ENCODE assay signal across 18 cellular contexts in the genomic region with DNA sequence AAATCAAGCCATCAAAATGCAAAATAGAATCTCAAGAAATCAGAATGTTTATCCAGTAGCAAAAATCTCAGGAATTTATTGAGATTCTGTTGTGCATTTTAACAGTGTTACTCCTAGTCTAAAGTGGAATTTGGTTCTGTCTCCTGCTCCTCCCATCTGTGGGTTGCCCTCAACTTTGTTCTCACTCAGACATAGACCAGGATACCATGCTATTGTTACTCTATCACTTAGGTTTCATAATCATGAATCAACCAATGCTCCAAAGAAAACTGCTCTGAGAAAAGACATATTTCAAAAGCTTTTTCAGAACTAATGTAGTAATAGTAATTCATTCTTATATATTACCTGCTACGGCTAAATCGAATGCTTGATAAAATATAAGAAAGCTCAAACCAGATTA.
DNase-seq lines count a peak whose midpoint lies in the region; ATAC-seq, FAIRE-seq and TF ChIP-seq lines count a peak whose summit lies in the region.
"Had no signal": no experiment of that assay in that cellular context is flagged by ENCODE, and none has a peak within 500 bp of the region (broad histone marks: within the 10 kb centered on the region; RNA-seq: fewer than 3 reads in every experiment).

No MANE protein-coding gene starts in this region.

- intact Hi-C loops in PC-3 (cut with micrococcal nuclease), result no loop called here

- no peak for FAIRE-seq in HTR-8/SVneo (lab: Jason Lieb, UNC)
- FAIRE-seq: GM12878, GM19239, HepG2 had no signal

- peaks cover 33% of the 10 kb centered on the region for H3K4me1 Mint-ChIP-seq in WTC11

- no peak overlapping the region for H2AFZ ChIP-seq in PC-3 (ENCODE audit: low read length)

- no peaks in the 10 kb centered on the region for H3K79me2 ChIP-seq in PC-3 (ENCODE audit: low read length)

- in situ Hi-C loops in GM13976 (cut with MboI; ENCODE audit: low sequenced_read_pairs, unreplicated experiment), result no loop called here

- H3K9me3 ChIP-seq in PC-3 (ENCODE audit: low read length), result no peaks in the 10 kb centered on the region

- H4K20me1 ChIP-seq in PC-3 (ENCODE audit: low read length), result no peaks in the 10 kb centered on the region

- CTCF ChIA-PET in WTC11 (lab: Charles Lee) (no interaction called here), PC-3 (lab: Charles Lee) (no interaction called here)

- no TSS peak for BruUV-seq in PC-3 (replicated peaks; lab: Mats Ljungman, UMichigan)

- H3K27ac Mint-ChIP-seq in WTC11, result 0 out of 2 replicates have a peak overlapping the region, but pooled peaks have one; percentile 42

- no peaks in the 10 kb centered on the region for H3K9me2 ChIP-seq in PC-3 (replicated peaks; ENCODE audit: low read length)

- no peaks in the 10 kb centered on the region for H3K9me3 Mint-ChIP-seq in WTC11

- no peaks in the 10 kb centered on the region for H3K36me3 ChIP-seq in PC-3 (ENCODE audit: low read depth, low read length)

- H3K9ac ChIP-seq in PC-3 (ENCODE audit: low read length), result no peak overlapping the region

- H3K4me1 ChIP-seq in PC-3 (ENCODE audit: insufficient read depth, low read length), result no peaks in the 10 kb centered on the region

- no peak overlapping the region for H3K27ac ChIP-seq in PC-3 (ENCODE audit: low read length)
- H3K27ac ChIP-seq: C4-2B had no signal

- no peaks in the 10 kb centered on the region for H3K36me3 Mint-ChIP-seq in WTC11

- POLR2A ChIA-PET in WTC11 (lab: Charles Lee), result no interaction called here
- POLR2A ChIA-PET in PC-3 (lab: Charles Lee; ENCODE audit: unreplicated experiment), result no interaction called here

- TF ChIP-seq CTCF in WTC11 (IDR thresholded peaks at IDR 0.05), result no peak
- TF ChIP-seq CTCF in fibroblast of pulmonary artery (IDR thresholded peaks at IDR 0.05; ENCODE audit: low read length, missing control alignments), result no peak
- no peak for TF ChIP-seq CTCF in GM13976 (IDR thresholded peaks at IDR 0.05; ENCODE audit: borderline replicate concordance, control extremely low read depth, extremely low read depth, insufficient read depth, missing control alignments)
- no peak for TF ChIP-seq CTCF in PC-3 (conservative IDR thresholded peaks at IDR 0.05; ENCODE audit: low read depth, low read length)

- no peak overlapping the region for H3K4me2 ChIP-seq in PC-3 (ENCODE audit: low read length)

- H3K4me3 ChIP-seq in fibroblast of pulmonary artery (replicated peaks; ENCODE audit: low read depth, low read length) (no peak overlapping the region), skeletal muscle cell (ENCODE audit: low read depth, low read length) (no peak overlapping the region), PC-3 (ENCODE audit: low read length) (no peak overlapping the region)
- H3K4me3 ChIP-seq: GM12878 had no signal

- no peaks in the 10 kb centered on the region for H3K27me3 Mint-ChIP-seq in WTC11 (ENCODE audit: low read depth)

- no peak for ATAC-seq in WTC11
- no peak for ATAC-seq in PC-3
- ATAC-seq: GM12878, HepG2 had no signal

- peak; percentile 51 for DNase-seq in GM04503 (ENCODE audit: low read depth)
- DNase-seq in WTC11 (ENCODE audit: low spot score), result no peak
- peak; percentile 81 for DNase-seq in fibroblast of pulmonary artery (ENCODE audit: low read depth)
- DNase-seq in skeletal muscle cell (ENCODE audit: low read depth), result peak; percentile 12
- no peak for DNase-seq in NCI-H1092 treated with DMSO at 0.1 percent for 48 hours (lab: John Stamatoyannopoulos, UW)
- DNase-seq in HTR-8/SVneo (ENCODE audit: insufficient read length, low spot score), result no peak
- DNase-seq in GM13976 (ENCODE audit: low spot score), result no peak
- no peak for DNase-seq in PC-3
- DNase-seq: DMS153, NCI-H146, NCI-H2081 treated with DMSO at 0.1 percent for 48 hours, NCI-H2227 treated with DMSO at 0.1 percent for 48 hours, NCI-H526, RPMI8226 had no signal

- no peaks in the 10 kb centered on the region for H3F3A ChIP-seq in PC-3 (ENCODE audit: low read length, unreplicated experiment)

- no peak overlapping the region for H3K4me3 Mint-ChIP-seq in WTC11

- H3K27me3 ChIP-seq in PC-3 (ENCODE audit: low read length), result no peaks in the 10 kb centered on the region

TF ChIP-seq in WTC11, 78 proteins besides CTCF, POLR2A, EP300 and RAD21:
- no peak for TF ChIP-seq ZNF263 (CRISPR knock-in tag; IDR thresholded peaks at IDR 0.05; ENCODE audit: low read depth)
- no peak for TF ChIP-seq ATF6 (CRISPR knock-in tag; IDR thresholded peaks at IDR 0.05)
- TF ChIP-seq NR3C1 (CRISPR knock-in tag; conservative IDR thresholded peaks at IDR 0.05; ENCODE audit: low read depth), result no peak
- no peak for TF ChIP-seq ATF1 (CRISPR knock-in tag; IDR thresholded peaks at IDR 0.05)
- no peak for TF ChIP-seq ETV6 (CRISPR knock-in tag; IDR thresholded peaks at IDR 0.05)
- no peak for TF ChIP-seq GTF2I (CRISPR knock-in tag; conservative IDR thresholded peaks at IDR 0.05)
- TF ChIP-seq ZNF425 (CRISPR knock-in tag; conservative IDR thresholded peaks at IDR 0.05), result no peak
- TF ChIP-seq ZNF396 (CRISPR knock-in tag; IDR thresholded peaks at IDR 0.05; ENCODE audit: borderline replicate concordance), result no peak
- TF ChIP-seq NR2C2 (CRISPR knock-in tag; IDR thresholded peaks at IDR 0.05), result no peak
- no peak for TF ChIP-seq FOXP1 (CRISPR knock-in tag; IDR thresholded peaks at IDR 0.05; ENCODE audit: borderline replicate concordance)

Comparison
In these comparisons a context has a peak if more than half of its experiments do, and no peak if none do; other contexts are left out.
1. DNase-seq: peak in GM04503 (single experiment), fibroblast of pulmonary artery (single experiment) and skeletal muscle cell (single experiment); none in WTC11 (single experiment), NCI-H1092 treated with DMSO at 0.1 percent for 48 hours (single experiment), HTR-8/SVneo (single experiment), GM13976 (single experiment) and PC-3 (single experiment).